1 cellular context compared by ENCODE assay signal in genomic region chr16:30775381-30776099, GRCh38.
TF ChIP-seq lines count a peak whose summit lies in the region.

No MANE protein-coding gene starts in this region.

TF ChIP-seq in K562, 482 proteins besides CTCF, POLR2A, EP300 and RAD21 (continued from another document and continues in another):
- TF ChIP-seq, protein P1, sequence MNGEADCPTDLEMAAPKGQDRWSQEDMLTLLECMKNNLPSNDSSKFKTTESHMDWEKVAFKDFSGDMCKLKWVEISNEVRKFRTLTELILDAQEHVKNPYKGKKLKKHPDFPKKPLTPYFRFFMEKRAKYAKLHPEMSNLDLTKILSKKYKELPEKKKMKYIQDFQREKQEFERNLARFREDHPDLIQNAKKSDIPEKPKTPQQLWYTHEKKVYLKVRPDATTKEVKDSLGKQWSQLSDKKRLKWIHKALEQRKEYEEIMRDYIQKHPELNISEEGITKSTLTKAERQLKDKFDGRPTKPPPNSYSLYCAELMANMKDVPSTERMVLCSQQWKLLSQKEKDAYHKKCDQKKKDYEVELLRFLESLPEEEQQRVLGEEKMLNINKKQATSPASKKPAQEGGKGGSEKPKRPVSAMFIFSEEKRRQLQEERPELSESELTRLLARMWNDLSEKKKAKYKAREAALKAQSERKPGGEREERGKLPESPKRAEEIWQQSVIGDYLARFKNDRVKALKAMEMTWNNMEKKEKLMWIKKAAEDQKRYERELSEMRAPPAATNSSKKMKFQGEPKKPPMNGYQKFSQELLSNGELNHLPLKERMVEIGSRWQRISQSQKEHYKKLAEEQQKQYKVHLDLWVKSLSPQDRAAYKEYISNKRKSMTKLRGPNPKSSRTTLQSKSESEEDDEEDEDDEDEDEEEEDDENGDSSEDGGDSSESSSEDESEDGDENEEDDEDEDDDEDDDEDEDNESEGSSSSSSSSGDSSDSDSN (IDR thresholded peaks at IDR 0.05; ENCODE audit: borderline replicate concordance in 1 of 2, low read depth in 2 of 2, low read length in 2 of 2) = peak; percentile 49 to 88; a peak in 1 of 4 replicates
- no peak for TF ChIP-seq FOXM1 (IDR thresholded peaks at IDR 0.05; ENCODE audit: low read depth)
- TF ChIP-seq FOXM1 (CRISPR knock-in tag; IDR thresholded peaks at IDR 0.05; ENCODE audit: low read depth) = peak; percentile 92
- no peak for TF ChIP-seq MCM7 (IDR thresholded peaks at IDR 0.05)
- TF ChIP-seq FOXK2 (conservative IDR thresholded peaks at IDR 0.05 in 1 of 2, IDR thresholded peaks at IDR 0.05 in 1 of 2; ENCODE audit: low read depth in 2 of 2) = 0 out of 4 replicates have a peak, but pooled peaks of 1 of the 2 experiments have one; percentile 29
- TF ChIP-seq HNRNPLL (IDR thresholded peaks at IDR 0.05; ENCODE audit: low read depth, low read length, poor library complexity, severe bottlenecking) = peak; percentile 23
- TF ChIP-seq ETS1 (conservative IDR thresholded peaks at IDR 0.05; ENCODE audit: control insufficient read depth, low read depth, low read length) = peak; percentile 98
- TF ChIP-seq STAG1 (CRISPR knock-in tag; IDR thresholded peaks at IDR 0.05; ENCODE audit: borderline replicate concordance) = peak; percentile 29; the same call in 1 of the 2 replicates
- TF ChIP-seq, protein P2, sequence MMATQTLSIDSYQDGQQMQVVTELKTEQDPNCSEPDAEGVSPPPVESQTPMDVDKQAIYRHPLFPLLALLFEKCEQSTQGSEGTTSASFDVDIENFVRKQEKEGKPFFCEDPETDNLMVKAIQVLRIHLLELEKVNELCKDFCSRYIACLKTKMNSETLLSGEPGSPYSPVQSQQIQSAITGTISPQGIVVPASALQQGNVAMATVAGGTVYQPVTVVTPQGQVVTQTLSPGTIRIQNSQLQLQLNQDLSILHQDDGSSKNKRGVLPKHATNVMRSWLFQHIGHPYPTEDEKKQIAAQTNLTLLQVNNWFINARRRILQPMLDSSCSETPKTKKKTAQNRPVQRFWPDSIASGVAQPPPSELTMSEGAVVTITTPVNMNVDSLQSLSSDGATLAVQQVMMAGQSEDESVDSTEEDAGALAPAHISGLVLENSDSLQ (IDR thresholded peaks at IDR 0.05) = peak; percentile 36
- no peak for TF ChIP-seq ZNF121 (CRISPR knock-in tag; conservative IDR thresholded peaks at IDR 0.05)
- 0 out of 2 replicates have a peak, but pooled peaks have one; percentile 37 for TF ChIP-seq ZNF449 (CRISPR knock-in tag; IDR thresholded peaks at IDR 0.05)
- TF ChIP-seq EP400 (IDR thresholded peaks at IDR 0.05) = peak; percentile 97
- TF ChIP-seq KLF13 (tag; IDR thresholded peaks at IDR 0.05; ENCODE audit: borderline replicate concordance, low read depth) = no peak
- peak; percentile 60 to 61; a peak in 3 of 4 replicates for TF ChIP-seq NONO (IDR thresholded peaks at IDR 0.05; ENCODE audit: low read depth in 2 of 2, low read length in 1 of 2)
- peak; percentile 80; the same call in 1 of the 2 replicates for TF ChIP-seq NKRF (IDR thresholded peaks at IDR 0.05; ENCODE audit: borderline replicate concordance)
- no peak for TF ChIP-seq ZNF41 (CRISPR knock-in tag; conservative IDR thresholded peaks at IDR 0.05)
- TF ChIP-seq, protein P3, sequence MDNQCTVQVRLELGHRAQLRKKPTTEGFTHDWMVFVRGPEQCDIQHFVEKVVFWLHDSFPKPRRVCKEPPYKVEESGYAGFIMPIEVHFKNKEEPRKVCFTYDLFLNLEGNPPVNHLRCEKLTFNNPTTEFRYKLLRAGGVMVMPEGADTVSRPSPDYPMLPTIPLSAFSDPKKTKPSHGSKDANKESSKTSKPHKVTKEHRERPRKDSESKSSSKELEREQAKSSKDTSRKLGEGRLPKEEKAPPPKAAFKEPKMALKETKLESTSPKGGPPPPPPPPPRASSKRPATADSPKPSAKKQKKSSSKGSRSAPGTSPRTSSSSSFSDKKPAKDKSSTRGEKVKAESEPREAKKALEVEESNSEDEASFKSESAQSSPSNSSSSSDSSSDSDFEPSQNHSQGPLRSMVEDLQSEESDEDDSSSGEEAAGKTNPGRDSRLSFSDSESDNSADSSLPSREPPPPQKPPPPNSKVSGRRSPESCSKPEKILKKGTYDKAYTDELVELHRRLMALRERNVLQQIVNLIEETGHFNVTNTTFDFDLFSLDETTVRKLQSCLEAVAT (IDR thresholded peaks at IDR 0.05) = 0 out of 4 replicates have a peak, but pooled peaks of 1 of the 2 experiments have one; percentile 33
- no peak for TF ChIP-seq MBD1 (CRISPR knock-in tag; IDR thresholded peaks at IDR 0.05)
- no peak for TF ChIP-seq SMARCA4 (IDR thresholded peaks at IDR 0.05)
- 0 out of 2 replicates have a peak, but pooled peaks have one; percentile 20 for TF ChIP-seq ZNF444 (CRISPR knock-in tag; IDR thresholded peaks at IDR 0.05)
- TF ChIP-seq SNIP1 (IDR thresholded peaks at IDR 0.05; ENCODE audit: low read depth) = no peak
- TF ChIP-seq CCAR2 (IDR thresholded peaks at IDR 0.05; ENCODE audit: low read depth, low read length) = no peak
- TF ChIP-seq KDM1A (IDR thresholded peaks at IDR 0.05) = no peak
- peak; percentile 20; the same call in 1 of the 2 replicates for TF ChIP-seq ZNF280B (CRISPR knock-in tag; IDR thresholded peaks at IDR 0.05)
- TF ChIP-seq FOXA3 (CRISPR knock-in tag; conservative IDR thresholded peaks at IDR 0.05 in 1 of 2, IDR thresholded peaks at IDR 0.05 in 1 of 2) = peak in 1 of 2 experiments; percentile 29; a peak in 1 of 4 replicates
- 0 out of 2 replicates have a peak, but pooled peaks have one; percentile 20 for TF ChIP-seq ARID2 (IDR thresholded peaks at IDR 0.05)
- peak; percentile 80; the same call in 1 of the 2 replicates for TF ChIP-seq ZNF197 (CRISPR knock-in tag; IDR thresholded peaks at IDR 0.05; ENCODE audit: low read depth)
- peak; percentile 61; the same call in 1 of the 2 replicates for TF ChIP-seq HMG20B (CRISPR knock-in tag; IDR thresholded peaks at IDR 0.05)
- 0 out of 2 replicates have a peak, but pooled peaks have one; percentile 39 for TF ChIP-seq GATAD2A (IDR thresholded peaks at IDR 0.05)
- TF ChIP-seq SMAD2 (IDR thresholded peaks at IDR 0.05; ENCODE audit: low read depth, low read length) = no peak
- TF ChIP-seq ZKSCAN1 (IDR thresholded peaks at IDR 0.05; ENCODE audit: low read depth, low read length) = no peak
- TF ChIP-seq ZNF75A (CRISPR knock-in tag; IDR thresholded peaks at IDR 0.05) = 0 out of 2 replicates have a peak, but pooled peaks have one; percentile 26
- peak; percentile 34 for TF ChIP-seq NEUROD1 (IDR thresholded peaks at IDR 0.05; ENCODE audit: borderline replicate concordance, low read depth, low read length, partially characterized antibody)
- no peak for TF ChIP-seq PTBP1 (IDR thresholded peaks at IDR 0.05; ENCODE audit: low read depth, low read length)
- TF ChIP-seq BCOR (IDR thresholded peaks at IDR 0.05) = peak; percentile 65; the same call in 1 of the 2 replicates
- peak; percentile 72; the same call in 1 of the 2 replicates for TF ChIP-seq ZNF511 (CRISPR knock-in tag; IDR thresholded peaks at IDR 0.05)
- TF ChIP-seq POLR2H (tag; IDR thresholded peaks at IDR 0.05; ENCODE audit: low read depth) = peak; percentile 84
- peak; percentile 53; the same call in 1 of the 2 replicates for TF ChIP-seq ZBTB9 (CRISPR knock-in tag; IDR thresholded peaks at IDR 0.05)
- TF ChIP-seq ESRRA (IDR thresholded peaks at IDR 0.05; ENCODE audit: borderline replicate concordance, low read depth) = no peak
- no peak for TF ChIP-seq SP2 (IDR thresholded peaks at IDR 0.05; ENCODE audit: extremely low read depth, low read depth, low read length, poor library complexity, severe bottlenecking)
- TF ChIP-seq PHB (CRISPR knock-in tag; IDR thresholded peaks at IDR 0.05) = peak; percentile 91
- peak; percentile 78 for TF ChIP-seq TAF1 (IDR thresholded peaks at IDR 0.05; ENCODE audit: control insufficient read depth, extremely low read depth, insufficient read depth, low read length, severe bottlenecking)
